ENCODE assay signal across 15 cellular contexts in the genomic region with DNA sequence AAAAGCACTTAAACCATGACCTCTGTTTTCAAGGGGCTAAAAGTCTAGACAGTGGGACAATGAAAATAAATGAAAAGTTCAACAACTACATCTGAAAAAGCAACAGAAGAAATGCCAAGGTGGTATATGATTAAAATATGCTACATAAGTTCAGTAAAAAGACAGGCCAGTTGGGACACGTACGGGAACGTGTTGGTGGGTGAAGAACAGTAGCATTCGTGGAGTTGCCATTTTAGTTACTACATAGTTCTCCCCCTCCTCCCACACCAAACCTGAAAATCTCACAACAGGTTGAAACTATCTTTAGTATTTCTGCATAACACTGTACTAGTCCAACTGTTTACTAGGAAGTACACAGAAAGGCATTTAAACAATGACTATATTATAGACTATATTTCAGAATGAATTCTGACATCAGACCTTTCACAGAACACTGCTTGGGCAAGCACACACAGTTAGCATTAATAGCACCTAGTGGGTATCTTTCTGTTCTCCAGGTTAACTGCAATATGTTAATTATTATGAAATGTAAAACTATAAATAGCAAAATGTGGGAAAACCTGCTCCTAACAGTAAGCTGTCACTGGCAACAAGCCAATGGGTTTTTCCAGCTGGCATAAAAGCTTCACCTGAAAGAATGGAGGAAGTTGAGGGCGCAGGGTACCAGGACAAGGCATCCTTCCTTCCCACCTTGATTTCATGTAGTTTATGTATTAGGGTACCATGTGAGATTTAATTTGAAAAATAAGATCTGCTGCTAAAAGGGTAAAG.
"Had no signal": no experiment of that assay in that cellular context is flagged by ENCODE, and none has a peak within 500 bp of the region (broad histone marks: within the 10 kb centered on the region; RNA-seq: fewer than 3 reads in every experiment).

No MANE protein-coding gene starts in this region.

- H3K27me3 Mint-ChIP-seq: naive thymus-derived CD8-positive, alpha-beta T cell had no signal

- H3K36me3 Mint-ChIP-seq: WTC11 had no signal

- H3K9me3 Mint-ChIP-seq: activated naive CD4-positive, alpha-beta T cell treated with anti-CD3 and anti-CD28 coated beads for 36 hours; WTC11 had no signal

- H3K27ac ChIP-seq: colonic mucosa, neutrophil, right atrium auricular region had no signal

- H3K4me1 ChIP-seq: colonic mucosa had no signal

- H3K27ac Mint-ChIP-seq: activated CD8-positive, alpha-beta T cell treated with anti-CD3 and anti-CD28 coated beads, Interleukin-2, amount 10 ng/mL, durations not matched to agents 7 days and 5 days; activated naive CD4-positive, alpha-beta T cell treated with anti-CD3 and anti-CD28 coated beads for 36 hours; WTC11 had no signal

- DNase-seq: activated CD4-positive, alpha-beta T cell treated with anti-CD3 and anti-CD28 coated beads for 48 hours; activated CD8-positive, alpha-beta memory T cell treated with anti-CD3 and anti-CD28 coated beads, Interleukin-2, amount 50 U/mL, for 48 hours; activated CD8-positive, alpha-beta T cell treated with anti-CD3 and anti-CD28 coated beads, Interleukin-2, amount 10 ng/mL, durations not matched to agents 7 days and 5 days; activated naive CD4-positive, alpha-beta T cell treated with anti-CD3 and anti-CD28 coated beads for 36 hours; colonic mucosa; hypothalamus; naive thymus-derived CD8-positive, alpha-beta T cell; posterior cingulate gyrus had no signal

- H3K4me3 Mint-ChIP-seq: activated CD8-positive, alpha-beta T cell treated with anti-CD3 and anti-CD28 coated beads, Interleukin-2, amount 10 ng/mL, durations not matched to agents 7 days and 5 days; activated naive CD4-positive, alpha-beta T cell treated with anti-CD3 and anti-CD28 coated beads for 36 hours; naive thymus-derived CD8-positive, alpha-beta T cell; WTC11 had no signal

- H3K27me3 ChIP-seq: colonic mucosa, neutrophil, right atrium auricular region had no signal

- H3K9me3 ChIP-seq: colonic mucosa, mucosa of descending colon, neutrophil, right atrium auricular region had no signal

- ATAC-seq: activated CD8-positive, alpha-beta T cell treated with anti-CD3 and anti-CD28 coated beads, Interleukin-2, amount 10 ng/mL, durations not matched to agents 7 days and 5 days; left colon; mucosa of descending colon; naive thymus-derived CD8-positive, alpha-beta T cell; WTC11 had no signal

- H3K4me3 ChIP-seq: colonic mucosa, lung, mucosa of descending colon, right atrium auricular region, smooth muscle cell had no signal
